Comparison of ENCODE assay signal across 1 cellular context in genomic region chr19:4516199-4516938, GRCh38.
TF ChIP-seq lines count a peak whose summit lies in the region.

No MANE protein-coding gene starts in this region.

TF ChIP-seq in K562, 482 proteins besides CTCF, POLR2A, EP300 and RAD21 (continued from another document):
- TF ChIP-seq, protein P1, sequence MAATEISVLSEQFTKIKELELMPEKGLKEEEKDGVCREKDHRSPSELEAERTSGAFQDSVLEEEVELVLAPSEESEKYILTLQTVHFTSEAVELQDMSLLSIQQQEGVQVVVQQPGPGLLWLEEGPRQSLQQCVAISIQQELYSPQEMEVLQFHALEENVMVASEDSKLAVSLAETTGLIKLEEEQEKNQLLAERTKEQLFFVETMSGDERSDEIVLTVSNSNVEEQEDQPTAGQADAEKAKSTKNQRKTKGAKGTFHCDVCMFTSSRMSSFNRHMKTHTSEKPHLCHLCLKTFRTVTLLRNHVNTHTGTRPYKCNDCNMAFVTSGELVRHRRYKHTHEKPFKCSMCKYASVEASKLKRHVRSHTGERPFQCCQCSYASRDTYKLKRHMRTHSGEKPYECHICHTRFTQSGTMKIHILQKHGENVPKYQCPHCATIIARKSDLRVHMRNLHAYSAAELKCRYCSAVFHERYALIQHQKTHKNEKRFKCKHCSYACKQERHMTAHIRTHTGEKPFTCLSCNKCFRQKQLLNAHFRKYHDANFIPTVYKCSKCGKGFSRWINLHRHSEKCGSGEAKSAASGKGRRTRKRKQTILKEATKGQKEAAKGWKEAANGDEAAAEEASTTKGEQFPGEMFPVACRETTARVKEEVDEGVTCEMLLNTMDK (IDR thresholded peaks at IDR 0.05; ENCODE audit: borderline replicate concordance, insufficient read depth, low read depth, low read length, poor library complexity, severe bottlenecking) = no peak
- TF ChIP-seq ZNF699 (CRISPR knock-in tag; IDR thresholded peaks at IDR 0.05; ENCODE audit: insufficient replicate concordance) = no peak
- TF ChIP-seq HBP1 (CRISPR knock-in tag; IDR thresholded peaks at IDR 0.05) = no peak
